ENCODE assay signal across 8 cellular contexts in genomic region chr4:5050520-5050955, GRCh38. TPM values are rescaled to one million over a fixed set of nuclear protein-coding genes. Genes with fewer than 3 reads are reported as not detected.
DNase-seq lines count a peak whose midpoint lies in the region; ATAC-seq and TF ChIP-seq lines count a peak whose summit lies in the region.

No MANE protein-coding gene starts in this region.

- H3K9me3 ChIP-seq in ES-I3 (ENCODE audit: control insufficient read depth, insufficient read depth, low read length) (no peaks in the 10 kb centered on the region), endocrine pancreas (ENCODE audit: control insufficient read depth, low read length) (no peaks in the 10 kb centered on the region), lung (ENCODE audit: control insufficient read depth in 2 of 2, insufficient read depth in 1 of 2, low read length in 1 of 2) (peaks cover 0 to 2% of the 10 kb centered on the region in 2 donors)

- H3K9me3 Mint-ChIP-seq in T-cell, result peaks cover 0 to 4% (median 0%) of the 10 kb centered on the region in 3 donors
- H3K9me3 Mint-ChIP-seq in stimulated activated naive CD8-positive, alpha-beta T cell treated with anti-CD3 and anti-CD28 coated beads, Interleukin-15, Interleukin-2, amounts not matched to agents 100 ng/mL and 50 ng/mL, for 24 hours, result no peaks in the 10 kb centered on the region

- H3K27me3 Mint-ChIP-seq in T-cell, result peaks cover 53 to 64% of the 10 kb centered on the region in 2 donors
- peaks cover 53% of the 10 kb centered on the region for H3K27me3 Mint-ChIP-seq in stimulated activated naive CD8-positive, alpha-beta T cell treated with anti-CD3 and anti-CD28 coated beads, Interleukin-15, Interleukin-2, amounts not matched to agents 100 ng/mL and 50 ng/mL, for 24 hours

- CTCF ChIA-PET in T-cell (lab: Charles Lee), result no interaction called here

- H3K4me3 Mint-ChIP-seq in T-cell, result peak overlapping the region; percentile 56 to 65 (median 60)
- peak overlapping the region; percentile 78 for H3K4me3 Mint-ChIP-seq in stimulated activated naive CD8-positive, alpha-beta T cell treated with anti-CD3 and anti-CD28 coated beads, Interleukin-15, Interleukin-2, amounts not matched to agents 100 ng/mL and 50 ng/mL, for 24 hours

- peak overlapping the region; percentile 55 for H3K4me3 ChIP-seq in endocrine pancreas (ENCODE audit: control insufficient read depth, insufficient read depth, low read length)
- no peak overlapping the region for H3K4me3 ChIP-seq in lung

- H3K27ac ChIP-seq in 22Rv1 (no peak overlapping the region), lung (ENCODE audit: low read depth in 1 of 2, low read length in 1 of 2) (no peak overlapping the region)

- H3K4me1 Mint-ChIP-seq in T-cell, result peaks cover 11 to 17% (median 15%) of the 10 kb centered on the region in 3 donors
- H3K4me1 Mint-ChIP-seq in stimulated activated naive CD8-positive, alpha-beta T cell treated with anti-CD3 and anti-CD28 coated beads, Interleukin-15, Interleukin-2, amounts not matched to agents 100 ng/mL and 50 ng/mL, for 24 hours (ENCODE audit: low read depth), result peaks cover 11% of the 10 kb centered on the region

- H3K4me1 ChIP-seq in ES-I3 (ENCODE audit: insufficient read depth, low read length) (no peaks in the 10 kb centered on the region; the same call in 1 of the 2 replicates), endocrine pancreas (ENCODE audit: control insufficient read depth, insufficient read depth, low read length) (no peaks in the 10 kb centered on the region), lung (ENCODE audit: control insufficient read depth in 2 of 2, insufficient read depth in 2 of 2, low read length in 2 of 2) (peaks cover 0 to 16% of the 10 kb centered on the region in 2 donors)

- H3K27me3 ChIP-seq in endocrine pancreas (ENCODE audit: control insufficient read depth, insufficient read depth, low read length) (no peaks in the 10 kb centered on the region), lung (ENCODE audit: control insufficient read depth, insufficient read depth) (no peaks in the 10 kb centered on the region)

- WGBS in lung, 2 donors, result 2% methylated on average over 25 of the region's 25 CpGs

- ATAC-seq in T-cell (replicated peaks in 1 of 4) (no peak), lung (ENCODE audit: insufficient read depth, low FRiP score) (peak; percentile 84), HG03378 (IDR thresholded peaks at IDR 0.05; ENCODE audit: unreplicated experiment) (no peak)

- H3K27ac Mint-ChIP-seq in T-cell, result no peak overlapping the region
- no peak overlapping the region for H3K27ac Mint-ChIP-seq in stimulated activated naive CD8-positive, alpha-beta T cell treated with anti-CD3 and anti-CD28 coated beads, Interleukin-15, Interleukin-2, amounts not matched to agents 100 ng/mL and 50 ng/mL, for 24 hours

- H3K9ac ChIP-seq in ES-I3 (ENCODE audit: low read depth, low read length) (peak overlapping the region; percentile 49; the same call in 1 of the 2 replicates), endocrine pancreas (ENCODE audit: control insufficient read depth, insufficient read depth, low read length) (peak overlapping the region; percentile 92)

- no peaks in the 10 kb centered on the region for H3K36me3 Mint-ChIP-seq in T-cell
- H3K36me3 Mint-ChIP-seq in stimulated activated naive CD8-positive, alpha-beta T cell treated with anti-CD3 and anti-CD28 coated beads, Interleukin-15, Interleukin-2, amounts not matched to agents 100 ng/mL and 50 ng/mL, for 24 hours (ENCODE audit: low read depth), result no peaks in the 10 kb centered on the region

- peak; percentile 65 for DNase-seq in LHCN-M2 (ENCODE audit: low read depth)
- peak in 5 of 34 experiments; percentile 6 to 22 (median 14) for DNase-seq in T-cell
- DNase-seq in lung (ENCODE audit: low spot score), result peak; percentile 57

- POLR2A ChIA-PET in T-cell (lab: Charles Lee), result no interaction called here

- TF ChIP-seq CTCF in 22Rv1 (IDR thresholded peaks at IDR 0.05), result peak; percentile 80
- TF ChIP-seq CTCF in lung (IDR thresholded peaks at IDR 0.05; ENCODE audit: control extremely low read depth, extremely low read depth), result peak; percentile 29

- H3K36me3 ChIP-seq in ES-I3 (ENCODE audit: insufficient read depth, low read length) (no peaks in the 10 kb centered on the region), endocrine pancreas (ENCODE audit: control insufficient read depth, insufficient read depth, low read length) (no peaks in the 10 kb centered on the region), lung (ENCODE audit: control insufficient read depth in 2 of 2, insufficient read depth in 2 of 2, low read length in 2 of 2) (no peaks in the 10 kb centered on the region)

RNA-seq across cellular contexts. Expression of gene STK32B, which starts 0.7 kb away (rescaled TPM):
- total RNA-seq in LHCN-M2 (2014; rRNA removed) (0.52 and 0.77 TPM in 2 replicates), T-cell (under 1 TPM in 3 of 5 donors, not detected in 2; 0.12 to 0.20 (median 0.15) TPM), lung (1 to 10 TPM; 2.2 TPM)
- 3.7 TPM for polyA plus RNA-seq in LHCN-M2 (2012)
- under 1 TPM; 0.29 to 0.65 TPM for polyA plus RNA-seq in lung

RNA-seq across cellular contexts. Expression of gene CYTL1, which starts 31.3 kb away (rescaled TPM):
- total RNA-seq in LHCN-M2 (2014; rRNA removed) (not detected in 2 replicates), T-cell (1 to 10 TPM in 1 of 5 donors, under 1 TPM in 2, not detected in 2; 0.38 to 1.6 (median 0.59) TPM), lung (1 to 10 TPM in 1 of 2 donors, under 1 TPM in 1; 0.40 to 3.0 TPM)
- 0.19 TPM for polyA plus RNA-seq in LHCN-M2 (2012)
- polyA plus RNA-seq in lung, result 1 to 10 TPM in 1 of 2 donors, under 1 TPM in 1; 0.32 to 2.8 TPM
